In genomic region chr17:55304171-55304859, GRCh38 we compare ENCODE assay signal across 1 cellular context.
TF ChIP-seq lines count a peak whose summit lies in the region.

No MANE protein-coding gene starts in this region.

TF ChIP-seq in HepG2, 621 proteins besides CTCF, POLR2A, EP300 and RAD21 (continued from another document):
- no peak for TF ChIP-seq PRDM10 (CRISPR knock-in tag; IDR thresholded peaks at IDR 0.05; ENCODE audit: low read depth)
- TF ChIP-seq ZNF878 (CRISPR knock-in tag; IDR thresholded peaks at IDR 0.05) = 0 out of 2 replicates have a peak, but pooled peaks have one; percentile 7
- TF ChIP-seq AKAP8 (CRISPR knock-in tag; IDR thresholded peaks at IDR 0.05) = no peak
- no peak for TF ChIP-seq ZNF703 (CRISPR knock-in tag; IDR thresholded peaks at IDR 0.05; ENCODE audit: borderline replicate concordance)
- TF ChIP-seq, protein P1, sequence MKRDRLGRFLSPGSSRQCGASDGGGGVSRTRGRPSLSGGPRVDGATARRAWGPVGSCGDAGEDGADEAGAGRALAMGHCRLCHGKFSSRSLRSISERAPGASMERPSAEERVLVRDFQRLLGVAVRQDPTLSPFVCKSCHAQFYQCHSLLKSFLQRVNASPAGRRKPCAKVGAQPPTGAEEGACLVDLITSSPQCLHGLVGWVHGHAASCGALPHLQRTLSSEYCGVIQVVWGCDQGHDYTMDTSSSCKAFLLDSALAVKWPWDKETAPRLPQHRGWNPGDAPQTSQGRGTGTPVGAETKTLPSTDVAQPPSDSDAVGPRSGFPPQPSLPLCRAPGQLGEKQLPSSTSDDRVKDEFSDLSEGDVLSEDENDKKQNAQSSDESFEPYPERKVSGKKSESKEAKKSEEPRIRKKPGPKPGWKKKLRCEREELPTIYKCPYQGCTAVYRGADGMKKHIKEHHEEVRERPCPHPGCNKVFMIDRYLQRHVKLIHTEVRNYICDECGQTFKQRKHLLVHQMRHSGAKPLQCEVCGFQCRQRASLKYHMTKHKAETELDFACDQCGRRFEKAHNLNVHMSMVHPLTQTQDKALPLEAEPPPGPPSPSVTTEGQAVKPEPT (CRISPR knock-in tag; IDR thresholded peaks at IDR 0.05; ENCODE audit: low read depth) = 0 out of 2 replicates have a peak, but pooled peaks have one; percentile 28
- TF ChIP-seq MYC (CRISPR knock-in tag; IDR thresholded peaks at IDR 0.05; ENCODE audit: borderline replicate concordance) = no peak
- no peak for TF ChIP-seq HNRNPUL1 (IDR thresholded peaks at IDR 0.05; ENCODE audit: low read depth, low read length)
- TF ChIP-seq SETDB1 (CRISPR knock-in tag; IDR thresholded peaks at IDR 0.05; ENCODE audit: borderline replicate concordance) = no peak
- no peak; the same call in 1 of the 2 replicates for TF ChIP-seq FOXA3 (CRISPR knock-in tag; IDR thresholded peaks at IDR 0.05)
- no peak for TF ChIP-seq CEBPG (CRISPR knock-in tag; IDR thresholded peaks at IDR 0.05)
- TF ChIP-seq RFX1 (IDR thresholded peaks at IDR 0.05) = no peak
- TF ChIP-seq ERF (CRISPR knock-in tag; IDR thresholded peaks at IDR 0.05) = no peak
- no peak for TF ChIP-seq ZNF343 (CRISPR knock-in tag; IDR thresholded peaks at IDR 0.05)
- peak; percentile 30; the same call in 1 of the 2 replicates for TF ChIP-seq KLF13 (CRISPR knock-in tag; IDR thresholded peaks at IDR 0.05)
- no peak for TF ChIP-seq TBL1XR1 (IDR thresholded peaks at IDR 0.05; ENCODE audit: borderline replicate concordance, low read length, partially characterized antibody)
- no peak for TF ChIP-seq SIX4 (CRISPR knock-in tag; IDR thresholded peaks at IDR 0.05)
- TF ChIP-seq ZNF7 (CRISPR knock-in tag; IDR thresholded peaks at IDR 0.05) = no peak
- no peak for TF ChIP-seq BRCA1 (CRISPR knock-in tag; IDR thresholded peaks at IDR 0.05)
- TF ChIP-seq RFXAP (CRISPR knock-in tag; IDR thresholded peaks at IDR 0.05; ENCODE audit: borderline replicate concordance) = peak; percentile 29; the same call in 1 of the 2 replicates
- TF ChIP-seq ZSCAN30 (CRISPR knock-in tag; IDR thresholded peaks at IDR 0.05) = no peak
- TF ChIP-seq CBX1 (IDR thresholded peaks at IDR 0.05; ENCODE audit: low read depth) = no peak
- no peak for TF ChIP-seq ZFYVE20 (CRISPR knock-in tag; IDR thresholded peaks at IDR 0.05; ENCODE audit: borderline replicate concordance, low read depth)
- no peak for TF ChIP-seq SIX1 (CRISPR knock-in tag; IDR thresholded peaks at IDR 0.05; ENCODE audit: borderline replicate concordance)
- no peak for TF ChIP-seq ZNF800 (CRISPR knock-in tag; IDR thresholded peaks at IDR 0.05)
- TF ChIP-seq ATM (IDR thresholded peaks at IDR 0.05; ENCODE audit: borderline replicate concordance) = no peak
- TF ChIP-seq SOX6 (IDR thresholded peaks at IDR 0.05) = no peak
- no peak for TF ChIP-seq SOX6 (CRISPR knock-in tag; IDR thresholded peaks at IDR 0.05)
- no peak for TF ChIP-seq MATR3 (CRISPR knock-in tag; IDR thresholded peaks at IDR 0.05)
- TF ChIP-seq ZKSCAN1 (IDR thresholded peaks at IDR 0.05; ENCODE audit: low read length) = no peak
- no peak for TF ChIP-seq KMT2B (CRISPR knock-in tag; IDR thresholded peaks at IDR 0.05)
- TF ChIP-seq ZNF547 (CRISPR knock-in tag; IDR thresholded peaks at IDR 0.05) = no peak
- TF ChIP-seq MLXIP (CRISPR knock-in tag; IDR thresholded peaks at IDR 0.05; ENCODE audit: borderline replicate concordance) = no peak
- TF ChIP-seq, protein P2, sequence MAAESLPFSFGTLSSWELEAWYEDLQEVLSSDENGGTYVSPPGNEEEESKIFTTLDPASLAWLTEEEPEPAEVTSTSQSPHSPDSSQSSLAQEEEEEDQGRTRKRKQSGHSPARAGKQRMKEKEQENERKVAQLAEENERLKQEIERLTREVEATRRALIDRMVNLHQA (CRISPR knock-in tag; IDR thresholded peaks at IDR 0.05) = no peak
